In genomic region chr1:96424882-96425281, GRCh38 we compare ENCODE assay signal across 21 cellular contexts.
"Had no signal": no experiment of that assay in that cellular context is flagged by ENCODE, and none has a peak within 500 bp of the region (broad histone marks: within the 10 kb centered on the region; RNA-seq: fewer than 3 reads in every experiment).

No MANE protein-coding gene starts in this region.

- H3K27ac Mint-ChIP-seq: activated CD4-positive, alpha-beta T cell treated with anti-CD3 and anti-CD28 coated beads for 36 hours; activated naive CD4-positive, alpha-beta T cell treated with anti-CD3 and anti-CD28 coated beads, Interleukin-2, amount 50 U/mL, for 72 hours; brain; naive B cell; progenitor cell of endocrine pancreas; T-helper 2 cell treated with Interferon-gamma antibody and Interleukin-4, amounts not matched to agents 5 μg/mL and 100 μg/mL, for 36 hours; WTC11 had no signal

- H3K27me3 Mint-ChIP-seq: activated CD4-positive, alpha-beta T cell treated with anti-CD3 and anti-CD28 coated beads for 36 hours; brain; naive B cell; progenitor cell of endocrine pancreas had no signal

- H3K27ac ChIP-seq: heart right ventricle, skin epidermis, testis, upper lobe of left lung had no signal

- H3K9me3 ChIP-seq: heart right ventricle, mucosa of descending colon, testis, upper lobe of left lung had no signal

- ATAC-seq: activated CD4-positive, alpha-beta T cell treated with anti-CD3 and anti-CD28 coated beads for 36 hours; activated naive CD4-positive, alpha-beta T cell treated with anti-CD3 and anti-CD28 coated beads, Interleukin-2, amount 50 U/mL, for 72 hours; heart right ventricle; left ventricle myocardium superior; mucosa of descending colon; WTC11 had no signal

- DNase-seq: activated CD4-positive, alpha-beta T cell treated with anti-CD3 and anti-CD28 coated beads for 36 hours; activated CD4-positive, alpha-beta T cell treated with anti-CD3 and anti-CD28 coated beads, Interleukin-2, amount 50 U/mL, for 48 hours; activated gamma-delta T cell; amniotic stem cell; central memory CD4-positive, alpha-beta T cell; cortex of kidney; heart right ventricle; left ventricle myocardium superior; mesenchymal stem cell; mucosa of descending colon; naive B cell; stimulated activated CD4-positive, alpha-beta T cell treated with anti-CD3 and anti-CD28 coated beads, Interleukin-4, amount 100 ng/mL, for 1 hour; testis; upper lobe of left lung had no signal

- H3K36me3 ChIP-seq: heart right ventricle, upper lobe of left lung had no signal

- H3K9me3 Mint-ChIP-seq: neural crest cell; T-helper 2 cell treated with Interferon-gamma antibody and Interleukin-4, amounts not matched to agents 5 μg/mL and 100 μg/mL, for 36 hours had no signal

- H3K4me1 ChIP-seq: heart right ventricle, testis, upper lobe of left lung had no signal

- H3K36me3 Mint-ChIP-seq: activated naive CD4-positive, alpha-beta T cell treated with anti-CD3 and anti-CD28 coated beads, Interleukin-2, amount 50 U/mL, for 72 hours; brain; naive B cell; WTC11 had no signal

- H3K4me1 Mint-ChIP-seq: activated CD4-positive, alpha-beta T cell treated with anti-CD3 and anti-CD28 coated beads for 36 hours; brain; naive B cell had no signal

- H3K27me3 ChIP-seq: heart right ventricle, testis, upper lobe of left lung had no signal

- H3K4me3 ChIP-seq: heart right ventricle, mucosa of descending colon, skin epidermis, testis, upper lobe of left lung had no signal

- H3K4me3 Mint-ChIP-seq: activated CD4-positive, alpha-beta T cell treated with anti-CD3 and anti-CD28 coated beads for 36 hours; brain; naive B cell; neural crest cell; T-helper 2 cell treated with Interferon-gamma antibody and Interleukin-4, amounts not matched to agents 5 μg/mL and 100 μg/mL, for 36 hours; WTC11 had no signal
